ENCODE assay signal across 8 cellular contexts in genomic region chr17:74432484-74433391, GRCh38. TPM values are rescaled to one million over a fixed set of nuclear protein-coding genes. Genes with fewer than 3 reads are reported as not detected.
DNase-seq lines count a peak whose midpoint lies in the region; ATAC-seq and TF ChIP-seq lines count a peak whose summit lies in the region.
"Had no signal": no experiment of that assay in that cellular context is flagged by ENCODE, and none has a peak within 500 bp of the region (broad histone marks: within the 10 kb centered on the region; RNA-seq: fewer than 3 reads in every experiment).

No MANE protein-coding gene starts in this region.

- no peaks in the 10 kb centered on the region for H3K9me3 ChIP-seq in HUES48 (ENCODE audit: control insufficient read depth, insufficient read depth, low read length)
- no peaks in the 10 kb centered on the region for H3K9me3 ChIP-seq in body of pancreas
- H3K9me3 ChIP-seq in stomach, result peaks cover 0 to 3% (median 1%) of the 10 kb centered on the region in 4 donors

- no peaks in the 10 kb centered on the region for H3K9me3 Mint-ChIP-seq in activated CD4-positive, alpha-beta T cell treated with anti-CD3 and anti-CD28 coated beads, Interleukin-2, amount 10 ng/mL, durations not matched to agents 7 days and 5 days

- TF ChIP-seq EP300 in stomach (IDR thresholded peaks at IDR 0.05), result no peak

- H3K36me3 Mint-ChIP-seq in activated CD4-positive, alpha-beta T cell treated with anti-CD3 and anti-CD28 coated beads, Interleukin-2, amount 10 ng/mL, durations not matched to agents 7 days and 5 days (ENCODE audit: low read depth), result no peaks in the 10 kb centered on the region

- H3K4me1 ChIP-seq in HUES48 (ENCODE audit: control insufficient read depth, insufficient read depth, low read length) (peaks cover 24% of the 10 kb centered on the region), body of pancreas (peaks cover 77% of the 10 kb centered on the region), stomach (peaks cover 25 to 79% (median 62%) of the 10 kb centered on the region in 4 donors)

- POLR2A ChIA-PET in activated CD4-positive, alpha-beta T cell treated with anti-CD3 and anti-CD28 coated beads, Interleukin-2, amount 10 ng/mL, durations not matched to agents 7 days and 5 days (lab: Charles Lee), result no interaction called here

- CTCF ChIA-PET in activated CD4-positive, alpha-beta T cell treated with anti-CD3 and anti-CD28 coated beads, Interleukin-2, amount 10 ng/mL, durations not matched to agents 7 days and 5 days (lab: Charles Lee), result no interaction called here

- DNase-seq in body of pancreas (no peak), left lobe of liver (ENCODE audit: low spot score) (peak; percentile 45), stomach (no peak)
- DNase-seq in activated naive CD4-positive, alpha-beta T cell treated with Interleukin-2 at 50 U/mL for 16 hours, result no peak
- no peak for DNase-seq in activated CD4-positive, alpha-beta T cell treated with anti-CD3 and anti-CD28 coated beads, Interleukin-2, amount 10 ng/mL, durations not matched to agents 7 days and 5 days
- DNase-seq: T-helper 9 cell had no signal

- TF ChIP-seq CTCF in body of pancreas (IDR thresholded peaks at IDR 0.05), result no peak
- TF ChIP-seq CTCF in stomach (IDR thresholded peaks at IDR 0.05), result no peak

- H3K36me3 ChIP-seq in HUES48 (ENCODE audit: control insufficient read depth, insufficient read depth, low read length), result no peaks in the 10 kb centered on the region
- H3K36me3 ChIP-seq in body of pancreas (replicated peaks in 1 of 2; ENCODE audit: insufficient read depth in 1 of 2, low read depth in 2 of 2), result no peaks in the 10 kb centered on the region
- H3K36me3 ChIP-seq in stomach, result no peaks in the 10 kb centered on the region

- H3K9ac ChIP-seq in HUES48 (ENCODE audit: low read depth, low read length), result peak overlapping the region; percentile 22; the same call in 1 of the 2 replicates

- WGBS in body of pancreas, 2 donors, result 5 to 9% methylated on average over 11 to 30 of the region's 53 CpGs
- WGBS in stomach, 5 donors, result 5 to 23% (median 6%) methylated on average over 21 to 53 of the region's 53 CpGs

- H3K27me3 Mint-ChIP-seq in activated CD4-positive, alpha-beta T cell treated with anti-CD3 and anti-CD28 coated beads, Interleukin-2, amount 10 ng/mL, durations not matched to agents 7 days and 5 days, result peaks cover 67% of the 10 kb centered on the region

- no peak overlapping the region for H3K4me3 Mint-ChIP-seq in activated CD4-positive, alpha-beta T cell treated with anti-CD3 and anti-CD28 coated beads, Interleukin-2, amount 10 ng/mL, durations not matched to agents 7 days and 5 days

- H3K27me3 ChIP-seq in HUES48 (ENCODE audit: control insufficient read depth, insufficient read depth, low read length), result peaks cover 48% of the 10 kb centered on the region
- H3K27me3 ChIP-seq in body of pancreas, result no peaks in the 10 kb centered on the region
- peaks cover 0 to 44% (median 17%) of the 10 kb centered on the region in 3 donors for H3K27me3 ChIP-seq in stomach

- H3K4me1 Mint-ChIP-seq in activated CD4-positive, alpha-beta T cell treated with anti-CD3 and anti-CD28 coated beads, Interleukin-2, amount 10 ng/mL, durations not matched to agents 7 days and 5 days, result peaks cover 8% of the 10 kb centered on the region

- peak in 1 of 3 donors; percentile 2 for TF ChIP-seq POLR2A in body of pancreas (IDR thresholded peaks at IDR 0.05)
- TF ChIP-seq POLR2A in stomach (IDR thresholded peaks at IDR 0.05), result no peak

- H3K4me3 ChIP-seq in HUES48 (ENCODE audit: low read depth, low read length), result peak overlapping the region; percentile 65
- peak overlapping the region; percentile 21 to 50 for H3K4me3 ChIP-seq in body of pancreas
- H3K4me3 ChIP-seq in stomach, result peak overlapping the region; percentile 66 to 78 (median 72)

- peak overlapping the region; percentile 81 for H3K27ac ChIP-seq in HUES48 (ENCODE audit: low read depth, low read length)
- H3K27ac ChIP-seq in body of pancreas, result peak overlapping the region; percentile 96 to 100 (median 99)
- peak overlapping the region; percentile 96 to 99 (median 96) for H3K27ac ChIP-seq in stomach

- intact Hi-C loops in body of pancreas (cut with DNase I) (no loop called here), stomach (cut with DNase I; ENCODE audit: low total_unique reads) (no loop called here)

- ATAC-seq in body of pancreas (no peak), left lobe of liver (no peak), HG02885 (IDR thresholded peaks at IDR 0.05; ENCODE audit: poor library complexity, unreplicated experiment) (no peak)

- H3K27ac Mint-ChIP-seq in activated CD4-positive, alpha-beta T cell treated with anti-CD3 and anti-CD28 coated beads, Interleukin-2, amount 10 ng/mL, durations not matched to agents 7 days and 5 days, result no peak overlapping the region

RNA-seq across cellular contexts. Expression of gene GPRC5C, which starts 0.8 kb away (rescaled TPM):
- total RNA-seq in body of pancreas, result 10 to 100 TPM; 68.0 to 71.2 TPM
- total RNA-seq in left lobe of liver, result 243 TPM
- 100 to 1,000 TPM in 4 of 5 donors, 10 to 100 TPM in 1; 66.5 to 321 (median 141) TPM for total RNA-seq in stomach
- 100 to 1,000 TPM in 2 of 3 donors, 10 to 100 TPM in 1; 84.5 to 145 (median 117) TPM for polyA plus RNA-seq in stomach
- total RNA-seq in activated CD4-positive, alpha-beta T cell treated with anti-CD3 and anti-CD28 coated beads, Interleukin-2, amount 10 ng/mL, durations not matched to agents 7 days and 5 days, result not detected

RNA-seq across cellular contexts. Expression of gene CD300A, which starts 33.7 kb away (rescaled TPM):
- total RNA-seq in body of pancreas (1 to 10 TPM; 2.0 to 3.1 TPM), left lobe of liver (3.8 TPM), stomach (1 to 10 TPM in 3 of 5 donors, not detected in 2; 3.1 to 8.0 (median 5.3) TPM)
- 1 to 10 TPM; 1.8 to 4.7 (median 2.7) TPM for polyA plus RNA-seq in stomach
- 1 to 10 TPM; 6.7 to 6.8 TPM for total RNA-seq in activated CD4-positive, alpha-beta T cell treated with anti-CD3 and anti-CD28 coated beads, Interleukin-2, amount 10 ng/mL, durations not matched to agents 7 days and 5 days

Comparison
In these comparisons a context has a peak if more than half of its experiments do, and no peak if none do; other contexts are left out.
1. RNA of gene GPRC5C, which starts 0.8 kb away (total RNA-seq): 243 TPM in left lobe of liver (single experiment), 66.5 to 321 TPM in stomach and 68.0 to 71.2 TPM in body of pancreas; not detected in activated CD4-positive, alpha-beta T cell treated with anti-CD3 and anti-CD28 coated beads, Interleukin-2, amount 10 ng/mL, durations not matched to agents 7 days and 5 days; every median in the first group is over 10 times any median in the second.
2. Peak in every context shown above with its lines, with median percentiles within 50 percentile points of each other: H3K27ac ChIP-seq and H3K4me3 ChIP-seq.